ENCODE assay signal across 13 cellular contexts in genomic region chr6:14068133-14068532, GRCh38. TPM values are rescaled to one million over a fixed set of nuclear protein-coding genes. Genes with fewer than 3 reads are reported as not detected.
DNase-seq lines count a peak whose midpoint lies in the region; ATAC-seq and TF ChIP-seq lines count a peak whose summit lies in the region.
"Had no signal": no experiment of that assay in that cellular context is flagged by ENCODE, and none has a peak within 500 bp of the region (broad histone marks: within the 10 kb centered on the region; RNA-seq: fewer than 3 reads in every experiment).

No MANE protein-coding gene starts in this region.

- peak overlapping the region; percentile 41 for H3K4me2 ChIP-seq in skeletal muscle satellite cell (ENCODE audit: low read length)
- H3K4me2 ChIP-seq: A549 had no signal

- H3K4me1 Mint-ChIP-seq in activated CD4-positive, alpha-beta T cell treated with anti-CD3 and anti-CD28 coated beads, Interleukin-2, amount 10 ng/mL, durations not matched to agents 24 days and 14 days = peaks cover 24% of the 10 kb centered on the region
- H3K4me1 Mint-ChIP-seq: WTC11 had no signal

- TF ChIP-seq POLR2A in GM18505 (IDR thresholded peaks at IDR 0.05; ENCODE audit: borderline replicate concordance, extremely low read depth, insufficient read depth, insufficient read length) = no peak

- no peaks in the 10 kb centered on the region for H3K36me3 ChIP-seq in skeletal muscle satellite cell (ENCODE audit: insufficient read depth, low read length)

- in situ Hi-C loops in SK-MEL-5 (cut with HindIII; ENCODE audit: low pct_unique_long_range_greater_than_20kb, low sequenced_read_pairs) = no loop called here
- in situ Hi-C loops in KBM-7 (cut with MboI; ENCODE audit: low pct_unique_long_range_greater_than_20kb, low sequenced_read_pairs) = no loop called here

- peak overlapping the region; percentile 34 for H3K4me3 ChIP-seq in skeletal muscle satellite cell (ENCODE audit: low read length)
- H3K4me3 ChIP-seq: A549 had no signal

- intact Hi-C loops in activated CD4-positive, alpha-beta T cell treated with anti-CD3 and anti-CD28 coated beads, Interleukin-2, amount 10 ng/mL, durations not matched to agents 24 days and 14 days (cut with micrococcal nuclease) = loop anchor here (1.0 to 10.0 kb wide), 4 partner anchors 40 to 733 kb away; partner anchors contain the start of gene MCUR1

- H3K9me3 Mint-ChIP-seq in activated CD4-positive, alpha-beta T cell treated with anti-CD3 and anti-CD28 coated beads, Interleukin-2, amount 10 ng/mL, durations not matched to agents 24 days and 14 days = no peaks in the 10 kb centered on the region
- H3K9me3 Mint-ChIP-seq: IgD-negative memory B cell had no signal

- no peaks in the 10 kb centered on the region for H3K36me3 Mint-ChIP-seq in activated CD4-positive, alpha-beta T cell treated with anti-CD3 and anti-CD28 coated beads, Interleukin-2, amount 10 ng/mL, durations not matched to agents 24 days and 14 days (ENCODE audit: low read depth)
- H3K36me3 Mint-ChIP-seq: IgD-negative memory B cell, WTC11 had no signal

- peak; percentile 57 for ATAC-seq in esophagus mucosa
- no peak for ATAC-seq in GM18505 (IDR thresholded peaks at IDR 0.05; ENCODE audit: unreplicated experiment)
- ATAC-seq: A549, WTC11 had no signal

- H3K4me3 Mint-ChIP-seq in activated CD4-positive, alpha-beta T cell treated with anti-CD3 and anti-CD28 coated beads, Interleukin-2, amount 10 ng/mL, durations not matched to agents 24 days and 14 days = peak overlapping the region; percentile 47
- H3K4me3 Mint-ChIP-seq: IgD-negative memory B cell, nephron progenitor cell, WTC11 had no signal

- H3K9ac ChIP-seq in skeletal muscle satellite cell (ENCODE audit: low read depth, low read length) = no peak overlapping the region

- peaks cover 12% of the 10 kb centered on the region for H3K4me1 ChIP-seq in skeletal muscle satellite cell (ENCODE audit: control insufficient read depth, insufficient read depth, low read length)
- H3K4me1 ChIP-seq: A549 had no signal

- peaks cover 13% of the 10 kb centered on the region for H3K27me3 Mint-ChIP-seq in activated CD4-positive, alpha-beta T cell treated with anti-CD3 and anti-CD28 coated beads, Interleukin-2, amount 10 ng/mL, durations not matched to agents 24 days and 14 days
- H3K27me3 Mint-ChIP-seq: IgD-negative memory B cell had no signal

- H3K27me3 ChIP-seq in skeletal muscle satellite cell (ENCODE audit: control insufficient read depth, insufficient read depth, low read length) = peaks cover 17% of the 10 kb centered on the region

- no peaks in the 10 kb centered on the region for H3K9me3 ChIP-seq in skeletal muscle satellite cell (replicated peaks; ENCODE audit: low read length)
- H3K9me3 ChIP-seq: A549 had no signal

- peak overlapping the region; percentile 85 for H3K27ac Mint-ChIP-seq in activated CD4-positive, alpha-beta T cell treated with anti-CD3 and anti-CD28 coated beads, Interleukin-2, amount 10 ng/mL, durations not matched to agents 24 days and 14 days
- H3K27ac Mint-ChIP-seq: WTC11 had no signal

- no peak for DNase-seq in activated CD4-positive, alpha-beta T cell treated with anti-CD3 and anti-CD28 coated beads, Interleukin-2, amount 10 ng/mL, durations not matched to agents 24 days and 14 days
- DNase-seq in activated CD4-positive, alpha-beta T cell treated with anti-CD3 and anti-CD28 coated beads for 1 hour = no peak
- DNase-seq in SK-MEL-5 (ENCODE audit: low read depth, low spot score) (peak; percentile 68), KBM-7 (no peak)
- DNase-seq in stimulated activated CD4-positive, alpha-beta T cell treated with anti-CD3 and anti-CD28 coated beads, Interleukin-2, amount 100 ng/mL, for 24 hours = no peak
- DNase-seq: effector CD8-positive, alpha-beta T cell; nephron progenitor cell had no signal

RNA-seq across cellular contexts. Expression of gene CD83, which starts 49.4 kb away (rescaled TPM):
- 80.2 and 84.8 TPM in 2 replicates for total RNA-seq in activated CD4-positive, alpha-beta T cell treated with anti-CD3 and anti-CD28 coated beads, Interleukin-2, amount 10 ng/mL, durations not matched to agents 24 days and 14 days
- total RNA-seq in SK-MEL-5 (2014; rRNA removed; shearing (Covaris generic)) = 43.0 and 43.5 TPM in 2 replicates
- polyA plus RNA-seq in SK-MEL-5 (2015; cell fraction: cytosol; rRNA removed) = 37.3 and 39.1 TPM in 2 replicates
- 17.8 and 22.1 TPM in 2 replicates for polyA plus RNA-seq in SK-MEL-5 (2015; cell fraction: nucleus; rRNA removed)
- total RNA-seq in esophagus mucosa = 0.48 TPM
- total RNA-seq in skeletal muscle satellite cell (2012; rRNA removed) = 2.0 and 3.3 TPM in 2 replicates

Comparison
In these comparisons a context has a peak if more than half of its experiments do, and no peak if none do; other contexts are left out.
1. RNA of gene CD83, which starts 49.4 kb away (total RNA-seq): 80.2 to 84.8 TPM in activated CD4-positive, alpha-beta T cell treated with anti-CD3 and anti-CD28 coated beads, Interleukin-2, amount 10 ng/mL, durations not matched to agents 24 days and 14 days and 43.0 to 43.5 TPM in SK-MEL-5; 0.48 TPM in esophagus mucosa (single experiment); every median in the first group is over 10 times any median in the second.